Comparison of ENCODE assay signal across 1 cellular context in the genomic region with DNA sequence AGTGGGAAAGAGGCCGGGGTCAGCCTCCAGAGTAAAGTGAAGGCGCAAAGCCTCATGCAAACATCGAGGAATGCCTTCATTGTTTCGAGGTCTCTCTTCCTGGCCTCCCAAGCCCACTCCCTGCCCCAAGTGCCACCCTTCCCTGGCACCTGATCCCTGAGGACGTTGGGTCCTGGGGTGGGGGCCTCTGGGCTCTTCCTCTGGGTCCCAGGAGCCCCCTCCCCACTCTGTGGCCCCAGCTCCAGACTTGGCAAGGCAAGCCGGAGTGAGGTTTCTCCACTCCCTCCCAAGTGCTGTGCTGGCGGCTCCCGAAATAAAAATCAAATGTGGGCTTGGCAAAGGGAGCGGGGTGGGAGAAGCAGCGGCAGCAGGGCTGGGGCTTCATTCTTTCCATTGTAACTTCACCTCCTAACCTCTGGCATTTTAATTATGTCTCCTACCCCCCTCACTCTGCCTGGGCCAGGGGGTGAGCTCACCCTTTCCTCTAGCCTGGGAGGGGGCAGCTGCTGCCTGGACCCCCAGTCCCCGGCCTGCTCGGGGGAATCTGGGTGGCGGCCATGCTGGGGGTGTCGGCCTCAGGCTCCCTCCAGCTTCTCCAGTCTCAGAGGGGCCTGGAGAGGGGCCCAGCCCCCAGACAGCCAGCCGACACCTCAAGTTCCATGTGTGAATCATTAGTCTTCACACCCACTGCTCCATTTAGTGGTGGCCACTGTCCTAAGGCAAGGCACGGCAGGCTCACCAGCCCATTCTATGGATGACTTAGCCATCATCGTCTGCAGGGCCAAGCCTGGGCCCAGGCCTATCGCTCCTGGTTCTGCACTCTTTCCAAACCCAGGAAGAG.
TF ChIP-seq lines count a peak whose summit lies in the region.

No MANE protein-coding gene starts in this region.

TF ChIP-seq in GM23338, 12 proteins besides CTCF, POLR2A, EP300 and RAD21:
- TF ChIP-seq, protein P1, sequence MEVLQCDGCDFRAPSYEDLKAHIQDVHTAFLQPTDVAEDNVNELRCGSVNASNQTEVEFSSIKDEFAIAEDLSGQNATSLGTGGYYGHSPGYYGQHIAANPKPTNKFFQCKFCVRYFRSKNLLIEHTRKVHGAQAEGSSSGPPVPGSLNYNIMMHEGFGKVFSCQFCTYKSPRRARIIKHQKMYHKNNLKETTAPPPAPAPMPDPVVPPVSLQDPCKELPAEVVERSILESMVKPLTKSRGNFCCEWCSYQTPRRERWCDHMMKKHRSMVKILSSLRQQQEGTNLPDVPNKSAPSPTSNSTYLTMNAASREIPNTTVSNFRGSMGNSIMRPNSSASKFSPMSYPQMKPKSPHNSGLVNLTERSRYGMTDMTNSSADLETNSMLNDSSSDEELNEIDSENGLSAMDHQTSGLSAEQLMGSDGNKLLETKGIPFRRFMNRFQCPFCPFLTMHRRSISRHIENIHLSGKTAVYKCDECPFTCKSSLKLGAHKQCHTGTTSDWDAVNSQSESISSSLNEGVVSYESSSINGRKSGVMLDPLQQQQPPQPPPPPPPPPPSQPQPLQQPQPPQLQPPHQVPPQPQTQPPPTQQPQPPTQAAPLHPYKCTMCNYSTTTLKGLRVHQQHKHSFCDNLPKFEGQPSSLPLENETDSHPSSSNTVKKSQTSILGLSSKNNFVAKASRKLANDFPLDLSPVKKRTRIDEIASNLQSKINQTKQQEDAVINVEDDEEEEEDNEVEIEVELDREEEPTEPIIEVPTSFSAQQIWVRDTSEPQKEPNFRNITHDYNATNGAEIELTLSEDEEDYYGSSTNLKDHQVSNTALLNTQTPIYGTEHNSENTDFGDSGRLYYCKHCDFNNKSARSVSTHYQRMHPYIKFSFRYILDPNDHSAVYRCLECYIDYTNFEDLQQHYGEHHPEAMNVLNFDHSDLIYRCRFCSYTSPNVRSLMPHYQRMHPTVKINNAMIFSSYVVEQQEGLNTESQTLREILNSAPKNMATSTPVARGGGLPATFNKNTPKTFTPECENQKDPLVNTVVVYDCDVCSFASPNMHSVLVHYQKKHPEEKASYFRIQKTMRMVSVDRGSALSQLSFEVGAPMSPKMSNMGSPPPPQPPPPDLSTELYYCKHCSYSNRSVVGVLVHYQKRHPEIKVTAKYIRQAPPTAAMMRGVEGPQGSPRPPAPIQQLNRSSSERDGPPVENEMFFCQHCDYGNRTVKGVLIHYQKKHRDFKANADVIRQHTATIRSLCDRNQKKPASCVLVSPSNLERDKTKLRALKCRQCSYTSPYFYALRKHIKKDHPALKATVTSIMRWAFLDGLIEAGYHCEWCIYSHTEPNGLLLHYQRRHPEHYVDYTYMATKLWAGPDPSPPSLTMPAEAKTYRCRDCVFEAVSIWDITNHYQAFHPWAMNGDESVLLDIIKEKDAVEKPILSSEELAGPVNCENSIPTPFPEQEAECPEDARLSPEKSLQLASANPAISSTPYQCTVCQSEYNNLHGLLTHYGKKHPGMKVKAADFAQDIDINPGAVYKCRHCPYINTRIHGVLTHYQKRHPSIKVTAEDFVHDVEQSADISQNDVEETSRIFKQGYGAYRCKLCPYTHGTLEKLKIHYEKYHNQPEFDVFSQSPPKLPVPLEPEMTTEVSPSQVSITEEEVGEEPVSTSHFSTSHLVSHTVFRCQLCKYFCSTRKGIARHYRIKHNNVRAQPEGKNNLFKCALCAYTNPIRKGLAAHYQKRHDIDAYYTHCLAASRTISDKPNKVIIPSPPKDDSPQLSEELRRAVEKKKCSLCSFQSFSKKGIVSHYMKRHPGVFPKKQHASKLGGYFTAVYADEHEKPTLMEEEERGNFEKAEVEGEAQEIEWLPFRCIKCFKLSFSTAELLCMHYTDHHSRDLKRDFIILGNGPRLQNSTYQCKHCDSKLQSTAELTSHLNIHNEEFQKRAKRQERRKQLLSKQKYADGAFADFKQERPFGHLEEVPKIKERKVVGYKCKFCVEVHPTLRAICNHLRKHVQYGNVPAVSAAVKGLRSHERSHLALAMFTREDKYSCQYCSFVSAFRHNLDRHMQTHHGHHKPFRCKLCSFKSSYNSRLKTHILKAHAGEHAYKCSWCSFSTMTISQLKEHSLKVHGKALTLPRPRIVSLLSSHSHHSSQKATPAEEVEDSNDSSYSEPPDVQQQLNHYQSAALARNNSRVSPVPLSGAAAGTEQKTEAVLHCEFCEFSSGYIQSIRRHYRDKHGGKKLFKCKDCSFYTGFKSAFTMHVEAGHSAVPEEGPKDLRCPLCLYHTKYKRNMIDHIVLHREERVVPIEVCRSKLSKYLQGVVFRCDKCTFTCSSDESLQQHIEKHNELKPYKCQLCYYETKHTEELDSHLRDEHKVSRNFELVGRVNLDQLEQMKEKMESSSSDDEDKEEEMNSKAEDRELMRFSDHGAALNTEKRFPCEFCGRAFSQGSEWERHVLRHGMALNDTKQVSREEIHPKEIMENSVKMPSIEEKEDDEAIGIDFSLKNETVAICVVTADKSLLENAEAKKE (CRISPR knock-in tag; IDR thresholded peaks at IDR 0.05), result no peak
- TF ChIP-seq CREB1 (CRISPR knock-in tag; IDR thresholded peaks at IDR 0.05; ENCODE audit: low read depth), result no peak
- no peak for TF ChIP-seq ZNF114 (CRISPR knock-in tag; IDR thresholded peaks at IDR 0.05)
- TF ChIP-seq NANOG (IDR thresholded peaks at IDR 0.05; ENCODE audit: borderline replicate concordance), result no peak
- TF ChIP-seq EZH2 (IDR thresholded peaks at IDR 0.05; ENCODE audit: low read depth, unreplicated experiment), result no peak
- TF ChIP-seq, protein P2, sequence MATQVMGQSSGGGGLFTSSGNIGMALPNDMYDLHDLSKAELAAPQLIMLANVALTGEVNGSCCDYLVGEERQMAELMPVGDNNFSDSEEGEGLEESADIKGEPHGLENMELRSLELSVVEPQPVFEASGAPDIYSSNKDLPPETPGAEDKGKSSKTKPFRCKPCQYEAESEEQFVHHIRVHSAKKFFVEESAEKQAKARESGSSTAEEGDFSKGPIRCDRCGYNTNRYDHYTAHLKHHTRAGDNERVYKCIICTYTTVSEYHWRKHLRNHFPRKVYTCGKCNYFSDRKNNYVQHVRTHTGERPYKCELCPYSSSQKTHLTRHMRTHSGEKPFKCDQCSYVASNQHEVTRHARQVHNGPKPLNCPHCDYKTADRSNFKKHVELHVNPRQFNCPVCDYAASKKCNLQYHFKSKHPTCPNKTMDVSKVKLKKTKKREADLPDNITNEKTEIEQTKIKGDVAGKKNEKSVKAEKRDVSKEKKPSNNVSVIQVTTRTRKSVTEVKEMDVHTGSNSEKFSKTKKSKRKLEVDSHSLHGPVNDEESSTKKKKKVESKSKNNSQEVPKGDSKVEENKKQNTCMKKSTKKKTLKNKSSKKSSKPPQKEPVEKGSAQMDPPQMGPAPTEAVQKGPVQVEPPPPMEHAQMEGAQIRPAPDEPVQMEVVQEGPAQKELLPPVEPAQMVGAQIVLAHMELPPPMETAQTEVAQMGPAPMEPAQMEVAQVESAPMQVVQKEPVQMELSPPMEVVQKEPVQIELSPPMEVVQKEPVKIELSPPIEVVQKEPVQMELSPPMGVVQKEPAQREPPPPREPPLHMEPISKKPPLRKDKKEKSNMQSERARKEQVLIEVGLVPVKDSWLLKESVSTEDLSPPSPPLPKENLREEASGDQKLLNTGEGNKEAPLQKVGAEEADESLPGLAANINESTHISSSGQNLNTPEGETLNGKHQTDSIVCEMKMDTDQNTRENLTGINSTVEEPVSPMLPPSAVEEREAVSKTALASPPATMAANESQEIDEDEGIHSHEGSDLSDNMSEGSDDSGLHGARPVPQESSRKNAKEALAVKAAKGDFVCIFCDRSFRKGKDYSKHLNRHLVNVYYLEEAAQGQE (IDR thresholded peaks at IDR 0.05; ENCODE audit: unreplicated experiment), result no peak
- TF ChIP-seq POLR2AphosphoS5 (IDR thresholded peaks at IDR 0.05; ENCODE audit: low read depth), result no peak
- TF ChIP-seq, protein P3, sequence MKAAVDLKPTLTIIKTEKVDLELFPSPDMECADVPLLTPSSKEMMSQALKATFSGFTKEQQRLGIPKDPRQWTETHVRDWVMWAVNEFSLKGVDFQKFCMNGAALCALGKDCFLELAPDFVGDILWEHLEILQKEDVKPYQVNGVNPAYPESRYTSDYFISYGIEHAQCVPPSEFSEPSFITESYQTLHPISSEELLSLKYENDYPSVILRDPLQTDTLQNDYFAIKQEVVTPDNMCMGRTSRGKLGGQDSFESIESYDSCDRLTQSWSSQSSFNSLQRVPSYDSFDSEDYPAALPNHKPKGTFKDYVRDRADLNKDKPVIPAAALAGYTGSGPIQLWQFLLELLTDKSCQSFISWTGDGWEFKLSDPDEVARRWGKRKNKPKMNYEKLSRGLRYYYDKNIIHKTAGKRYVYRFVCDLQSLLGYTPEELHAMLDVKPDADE (IDR thresholded peaks at IDR 0.05), result no peak
- no peak for TF ChIP-seq ZNF331 (CRISPR knock-in tag; IDR thresholded peaks at IDR 0.05; ENCODE audit: low read depth)
- TF ChIP-seq EZH2phosphoT487 (IDR thresholded peaks at IDR 0.05; ENCODE audit: unreplicated experiment), result no peak
- no peak for TF ChIP-seq STAT1 (IDR thresholded peaks at IDR 0.05; ENCODE audit: unreplicated experiment)
TF ChIP-seq in GM23338: peak in this region for 0.
